ENCODE assay signal across 11 cellular contexts in the genomic region with DNA sequence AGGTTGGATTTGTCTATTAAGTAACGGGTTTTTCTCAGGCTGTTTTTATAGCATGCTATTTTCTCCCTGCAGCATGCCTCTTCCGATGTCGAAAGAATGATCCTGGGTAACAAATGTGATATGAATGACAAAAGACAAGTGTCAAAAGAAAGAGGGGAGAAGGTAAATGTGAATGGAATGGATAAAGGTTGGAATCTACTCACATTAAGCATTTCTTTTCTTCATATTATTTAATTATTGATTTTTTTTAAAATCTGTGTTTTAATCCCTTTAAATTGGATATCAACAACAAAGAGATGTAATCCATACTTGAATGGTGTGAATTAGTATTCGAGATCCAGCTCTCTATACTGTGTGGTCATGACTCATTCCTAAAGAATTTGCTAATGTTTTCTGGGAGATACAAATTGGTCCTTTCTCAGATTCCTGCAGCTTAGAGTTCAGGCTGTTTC. TPM values are rescaled to one million over a fixed set of nuclear protein-coding genes. Genes with fewer than 3 reads are reported as not detected.
DNase-seq lines count a peak whose midpoint lies in the region; ATAC-seq and TF ChIP-seq lines count a peak whose summit lies in the region.
"Had no signal": no experiment of that assay in that cellular context is flagged by ENCODE, and none has a peak within 500 bp of the region (broad histone marks: within the 10 kb centered on the region; RNA-seq: fewer than 3 reads in every experiment).

No MANE protein-coding gene starts in this region.

- CTCF ChIA-PET in CD8-positive, alpha-beta memory T cell (lab: Charles Lee): interaction anchor here (1.3 kb wide), 1 partner anchor 13 kb away, joined by 3 read pairs; no protein-coding TSS in a partner anchor

- intact Hi-C loops in left lung (cut with DNase I): no loop called here

- no peaks in the 10 kb centered on the region for H3K9me3 Mint-ChIP-seq in CD8-positive, alpha-beta memory T cell
- H3K9me3 Mint-ChIP-seq: activated naive CD8-positive, alpha-beta T cell treated with anti-CD3 and anti-CD28 coated beads, Interleukin-2, amount 10 ng/mL, durations not matched to agents 7 days and 5 days had no signal

- H3K4me1 Mint-ChIP-seq in CD8-positive, alpha-beta memory T cell: peaks cover 19 to 32% (median 31%) of the 10 kb centered on the region in 3 donors

- TF ChIP-seq CTCF in brain microvascular endothelial cell (IDR thresholded peaks at IDR 0.05; ENCODE audit: low read depth, low read length, missing control alignments) (no peak), left lung (IDR thresholded peaks at IDR 0.05) (no peak)

- peaks cover 6 to 82% (median 22%) of the 10 kb centered on the region in 3 donors for H3K36me3 Mint-ChIP-seq in CD8-positive, alpha-beta memory T cell

- H3K27ac ChIP-seq in CD8-positive, alpha-beta memory T cell (ENCODE audit: low read depth, low read length): no peak overlapping the region
- H3K27ac ChIP-seq in HUES64 (ENCODE audit: low read depth, low read length): peak overlapping the region; percentile 91
- H3K27ac ChIP-seq in brain microvascular endothelial cell: peak overlapping the region; percentile 82
- H3K27ac ChIP-seq in left lung: peak overlapping the region in 1 of 2 donors; percentile 49

- no peak overlapping the region for H3K4me3 ChIP-seq in CD8-positive, alpha-beta memory T cell (ENCODE audit: low read length)
- peak overlapping the region; percentile 34 for H3K4me3 ChIP-seq in HUES64 (ENCODE audit: low read length)
- H3K4me3 ChIP-seq in brain microvascular endothelial cell (ENCODE audit: low read depth, low read length): no peak overlapping the region
- no peak overlapping the region for H3K4me3 ChIP-seq in left lung

- H3K27me3 Mint-ChIP-seq in CD8-positive, alpha-beta memory T cell: no peaks in the 10 kb centered on the region
- H3K27me3 Mint-ChIP-seq: activated naive CD8-positive, alpha-beta T cell treated with anti-CD3 and anti-CD28 coated beads, Interleukin-2, amount 10 ng/mL, durations not matched to agents 7 days and 5 days had no signal

- peak overlapping the region in 5 of 8 donors; percentile 5 to 72 (median 15) for H3K27ac Mint-ChIP-seq in CD8-positive, alpha-beta memory T cell
- H3K27ac Mint-ChIP-seq: activated naive CD8-positive, alpha-beta T cell treated with anti-CD3 and anti-CD28 coated beads, Interleukin-2, amount 10 ng/mL, durations not matched to agents 7 days and 5 days had no signal

- peaks cover 28% of the 10 kb centered on the region for H3K36me3 ChIP-seq in CD8-positive, alpha-beta memory T cell (ENCODE audit: insufficient read depth, low read length)
- H3K36me3 ChIP-seq in HUES64 (ENCODE audit: insufficient read depth, low read length): peaks cover 30% of the 10 kb centered on the region
- H3K36me3 ChIP-seq in brain microvascular endothelial cell (replicated peaks): peaks cover 4% of the 10 kb centered on the region
- peaks cover 0 to 74% of the 10 kb centered on the region in 2 donors for H3K36me3 ChIP-seq in left lung

- in situ Hi-C loops in brain microvascular endothelial cell (cut with HindIII; ENCODE audit: low pct_ligation_motif_present, low sequenced_read_pairs): no loop called here
- in situ Hi-C loops in G401 (cut with HindIII; ENCODE audit: low sequenced_read_pairs): no loop called here

- WGBS in HUES64: 7% methylated on average over 4 of the region's 4 CpGs

- DNase-seq in CD8-positive, alpha-beta memory T cell: no peak
- DNase-seq in brain microvascular endothelial cell (peak; percentile 38), left lung (no peak), cerebellar nuclear complex (lab: John Stamatoyannopoulos, UW) (no peak), G401 (ENCODE audit: low spot score) (no peak), SHP77 treated with DMSO at 0.1 percent for 48 hours (lab: John Stamatoyannopoulos, UW) (no peak)
- DNase-seq: activated naive CD8-positive, alpha-beta T cell treated with anti-CD3 and anti-CD28 coated beads, Interleukin-2, amount 10 ng/mL, durations not matched to agents 7 days and 5 days; NCI-H1436; T-helper 2 cell had no signal

- POLR2A ChIA-PET in CD8-positive, alpha-beta memory T cell (lab: Charles Lee): no interaction called here

- H3K4me3 Mint-ChIP-seq in CD8-positive, alpha-beta memory T cell: no peak overlapping the region
- H3K4me3 Mint-ChIP-seq: activated naive CD8-positive, alpha-beta T cell treated with anti-CD3 and anti-CD28 coated beads, Interleukin-2, amount 10 ng/mL, durations not matched to agents 7 days and 5 days had no signal

- peak; percentile 38 for ATAC-seq in left lung
- ATAC-seq in HG03039 (IDR thresholded peaks at IDR 0.05; ENCODE audit: unreplicated experiment): no peak

- no peaks in the 10 kb centered on the region for H3K27me3 ChIP-seq in CD8-positive, alpha-beta memory T cell (ENCODE audit: insufficient read depth, low read length, poor library complexity, severe bottlenecking)
- H3K27me3 ChIP-seq in HUES64 (ENCODE audit: insufficient read depth, low read length) (no peaks in the 10 kb centered on the region), brain microvascular endothelial cell (replicated peaks) (no peaks in the 10 kb centered on the region), left lung (no peaks in the 10 kb centered on the region)

- H3K9ac ChIP-seq in HUES64 (ENCODE audit: low read depth, low read length): peak overlapping the region; percentile 58; the same call in 1 of the 2 replicates

- H3K9me3 ChIP-seq in CD8-positive, alpha-beta memory T cell (ENCODE audit: low read length): no peaks in the 10 kb centered on the region
- H3K9me3 ChIP-seq in HUES64 (ENCODE audit: insufficient read depth, low read depth, low read length) (no peaks in the 10 kb centered on the region; the same call in 1 of the 2 replicates), left lung (no peaks in the 10 kb centered on the region)

- no peaks in the 10 kb centered on the region for H3K4me1 ChIP-seq in CD8-positive, alpha-beta memory T cell (ENCODE audit: insufficient read depth, low read length)
- H3K4me1 ChIP-seq in HUES64 (ENCODE audit: insufficient read depth, low read length) (peaks cover 28% of the 10 kb centered on the region), left lung (peaks cover 0 to 7% of the 10 kb centered on the region in 2 donors)

RNA-seq across cellular contexts. Expression of gene APH1B, which starts 20.9 kb away (rescaled TPM):
- 1 to 10 TPM; 6.7 to 9.2 TPM for total RNA-seq in CD8-positive, alpha-beta memory T cell
- 13.1 TPM for polyA plus RNA-seq in CD8-positive, alpha-beta memory T cell
- 7.8 TPM for polyA plus RNA-seq in HUES64 (2013, experiment 1 of 2)
- polyA plus RNA-seq in HUES64 (2013, experiment 2 of 2): 8.5 TPM
- 10 to 100 TPM; 24.0 to 32.2 TPM for total RNA-seq in left lung
- total RNA-seq in G401 (2014; rRNA removed; shearing (Covaris generic)): 6.9 and 7.4 TPM in 2 replicates
